ENCODE assay signal across 8 cellular contexts in the genomic region with DNA sequence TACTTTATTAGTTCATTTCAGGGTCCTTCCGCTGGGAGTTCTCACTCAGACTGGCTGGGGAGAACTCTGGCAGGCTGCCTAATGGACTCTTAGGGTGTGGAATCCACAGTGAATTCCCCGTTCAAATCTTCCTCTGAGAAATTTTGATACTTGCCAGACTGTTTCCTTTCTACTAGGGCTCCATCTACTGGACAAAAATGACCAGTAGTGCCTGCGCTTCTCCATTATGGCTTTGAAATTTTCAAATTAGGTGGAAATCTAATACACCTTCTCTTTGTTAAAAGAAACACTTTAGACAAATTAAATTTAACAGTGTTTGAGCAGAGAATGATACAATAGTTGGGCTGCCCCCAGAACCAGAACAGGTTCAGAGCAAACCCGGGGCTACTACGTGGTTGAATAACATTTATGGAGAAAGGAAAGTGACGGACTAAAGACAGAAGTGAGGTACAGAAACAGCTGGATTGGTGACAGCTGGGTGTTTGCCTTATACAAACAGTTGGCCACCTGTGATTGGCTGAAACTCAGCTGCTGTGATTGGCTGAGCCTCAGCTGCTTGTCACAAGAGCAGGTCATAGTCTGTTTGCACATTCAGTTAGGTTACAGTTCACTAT. TPM values are rescaled to one million over a fixed set of nuclear protein-coding genes. Genes with fewer than 3 reads are reported as not detected.
DNase-seq lines count a peak whose midpoint lies in the region; ATAC-seq and TF ChIP-seq lines count a peak whose summit lies in the region.

No MANE protein-coding gene starts in this region.

- H3K79me2 ChIP-seq in neural cell (replicated peaks; ENCODE audit: insufficient read depth, low read length), result no peaks in the 10 kb centered on the region

- no peak overlapping the region for H3K4me3 ChIP-seq in fibroblast of the aortic adventitia (ENCODE audit: low read depth, low read length)
- H3K4me3 ChIP-seq in neural cell (ENCODE audit: low read length), result no peak overlapping the region

- DNase-seq in Right ventricle myocardium inferior (ENCODE audit: missing footprints) (peak; percentile 68), cardiac septum (ENCODE audit: low spot score) (no peak), NCI-H2227 (lab: John Stamatoyannopoulos, UW; ENCODE audit: unreplicated experiment) (peak; percentile 79), fibroblast of the aortic adventitia (ENCODE audit: low read depth) (peak; percentile 91)
- DNase-seq in activated CD4-positive, alpha-beta T cell treated with anti-CD3 and anti-CD28 coated beads for 48 hours, result peak; percentile 23
- DNase-seq in activated effector memory CD4-positive, alpha-beta T cell treated with Interleukin-2 at 50 U/mL for 16 hours, result no peak

- H3K9ac ChIP-seq in neural cell (ENCODE audit: low read length), result no peak overlapping the region

- peak; percentile 76 for TF ChIP-seq RAD21 in neural cell (conservative IDR thresholded peaks at IDR 0.05)

- no peaks in the 10 kb centered on the region for H3K9me3 ChIP-seq in neural cell (ENCODE audit: low read length)

- no peaks in the 10 kb centered on the region for H4K20me1 ChIP-seq in neural cell (ENCODE audit: insufficient read depth)

- no peaks in the 10 kb centered on the region for H3K27me3 ChIP-seq in neural cell (ENCODE audit: insufficient read depth, low read depth, low read length)

- ATAC-seq in Right ventricle myocardium inferior (peak; percentile 83), HG02973 (IDR thresholded peaks at IDR 0.05; ENCODE audit: unreplicated experiment) (peak; percentile 62)

- H3K36me3 ChIP-seq in neural cell (ENCODE audit: insufficient read depth, low read length), result no peaks in the 10 kb centered on the region

- no peak overlapping the region for H3K4me2 ChIP-seq in neural cell (ENCODE audit: low read length)

- no peaks in the 10 kb centered on the region for H3F3A ChIP-seq in neural cell (ENCODE audit: insufficient read depth, low read length, poor library complexity, severe bottlenecking)

- H3K9me2 ChIP-seq in neural cell (ENCODE audit: insufficient read depth, low read length), result no peaks in the 10 kb centered on the region

- TF ChIP-seq EP300 in neural cell (conservative IDR thresholded peaks at IDR 0.05; ENCODE audit: poor library complexity, severe bottlenecking), result no peak

- H2AFZ ChIP-seq in neural cell (ENCODE audit: low read depth, low read length), result no peak overlapping the region

- intact Hi-C loops in Right ventricle myocardium inferior (cut with DNase I), result loop anchor here (1.0 to 5.0 kb wide), 3 partner anchors 55 to 430 kb away; no protein-coding TSS in a partner anchor
- intact Hi-C loops in cardiac septum (cut with DNase I), result loop anchor here (2.0 to 5.0 kb wide), 3 partner anchors 55 to 430 kb away; no protein-coding TSS in a partner anchor

- TF ChIP-seq CTCF in fibroblast of the aortic adventitia (IDR thresholded peaks at IDR 0.05; ENCODE audit: insufficient read depth, low read length), result peak; percentile 85
- TF ChIP-seq CTCF in neural cell (IDR thresholded peaks at IDR 0.05; ENCODE audit: poor library complexity, severe bottlenecking), result peak; percentile 82

- H3K27ac ChIP-seq in neural cell (ENCODE audit: low read length), result no peak overlapping the region

TF ChIP-seq in neural cell, 6 proteins besides CTCF, POLR2A, EP300 and RAD21:
- TF ChIP-seq TAF1 (IDR thresholded peaks at IDR 0.05; ENCODE audit: low read depth) (no peak), SMC3 (conservative IDR thresholded peaks at IDR 0.05; ENCODE audit: poor library complexity) (peak; percentile 83), MXI1 (conservative IDR thresholded peaks at IDR 0.05; ENCODE audit: poor library complexity, severe bottlenecking) (no peak), POLR2AphosphoS5 (IDR thresholded peaks at IDR 0.05) (no peak), EZH2 (IDR thresholded peaks at IDR 0.05; ENCODE audit: borderline replicate concordance, insufficient read depth, low read length, poor library complexity, severe bottlenecking) (no peak)
- TF ChIP-seq, protein P1, sequence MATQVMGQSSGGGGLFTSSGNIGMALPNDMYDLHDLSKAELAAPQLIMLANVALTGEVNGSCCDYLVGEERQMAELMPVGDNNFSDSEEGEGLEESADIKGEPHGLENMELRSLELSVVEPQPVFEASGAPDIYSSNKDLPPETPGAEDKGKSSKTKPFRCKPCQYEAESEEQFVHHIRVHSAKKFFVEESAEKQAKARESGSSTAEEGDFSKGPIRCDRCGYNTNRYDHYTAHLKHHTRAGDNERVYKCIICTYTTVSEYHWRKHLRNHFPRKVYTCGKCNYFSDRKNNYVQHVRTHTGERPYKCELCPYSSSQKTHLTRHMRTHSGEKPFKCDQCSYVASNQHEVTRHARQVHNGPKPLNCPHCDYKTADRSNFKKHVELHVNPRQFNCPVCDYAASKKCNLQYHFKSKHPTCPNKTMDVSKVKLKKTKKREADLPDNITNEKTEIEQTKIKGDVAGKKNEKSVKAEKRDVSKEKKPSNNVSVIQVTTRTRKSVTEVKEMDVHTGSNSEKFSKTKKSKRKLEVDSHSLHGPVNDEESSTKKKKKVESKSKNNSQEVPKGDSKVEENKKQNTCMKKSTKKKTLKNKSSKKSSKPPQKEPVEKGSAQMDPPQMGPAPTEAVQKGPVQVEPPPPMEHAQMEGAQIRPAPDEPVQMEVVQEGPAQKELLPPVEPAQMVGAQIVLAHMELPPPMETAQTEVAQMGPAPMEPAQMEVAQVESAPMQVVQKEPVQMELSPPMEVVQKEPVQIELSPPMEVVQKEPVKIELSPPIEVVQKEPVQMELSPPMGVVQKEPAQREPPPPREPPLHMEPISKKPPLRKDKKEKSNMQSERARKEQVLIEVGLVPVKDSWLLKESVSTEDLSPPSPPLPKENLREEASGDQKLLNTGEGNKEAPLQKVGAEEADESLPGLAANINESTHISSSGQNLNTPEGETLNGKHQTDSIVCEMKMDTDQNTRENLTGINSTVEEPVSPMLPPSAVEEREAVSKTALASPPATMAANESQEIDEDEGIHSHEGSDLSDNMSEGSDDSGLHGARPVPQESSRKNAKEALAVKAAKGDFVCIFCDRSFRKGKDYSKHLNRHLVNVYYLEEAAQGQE (IDR thresholded peaks at IDR 0.05; ENCODE audit: borderline replicate concordance), result no peak

RNA-seq across cellular contexts. Expression of a gene that starts 52.9 kb away (rescaled TPM):
- total RNA-seq in Right ventricle myocardium inferior (22.5 TPM), cardiac septum (21.7 TPM), fibroblast of the aortic adventitia (ENCODE audit: low replicate concordance) (10.1 and 10.8 TPM in 2 replicates)
- 13.9 and 14.3 TPM in 2 replicates for polyA plus RNA-seq in neural cell
- polyA minus RNA-seq in neural cell, result 14.1 and 15.0 TPM in 2 replicates

Comparison
In these comparisons a context has a peak if more than half of its experiments do, and no peak if none do; other contexts are left out.
1. DNase-seq: peak in Right ventricle myocardium inferior (single experiment), NCI-H2227 (single experiment), activated CD4-positive, alpha-beta T cell treated with anti-CD3 and anti-CD28 coated beads for 48 hours (single experiment) and fibroblast of the aortic adventitia (single experiment); none in cardiac septum (single experiment) and activated effector memory CD4-positive, alpha-beta T cell treated with Interleukin-2 at 50 U/mL for 16 hours (single experiment).